8 cellular contexts compared by ENCODE assay signal in genomic region chr10:50738974-50739617, GRCh38. TPM values are rescaled to one million over a fixed set of nuclear protein-coding genes. Genes with fewer than 3 reads are reported as not detected.
DNase-seq lines count a peak whose midpoint lies in the region; ATAC-seq, FAIRE-seq and TF ChIP-seq lines count a peak whose summit lies in the region.
"Not testable (repeated sequence)": the region's sequence is repeated elsewhere in the genome, so short reads cannot be mapped to it uniquely, and the experiment has no call there.

No MANE protein-coding gene starts in this region.

- H3K4ac ChIP-seq in neuronal stem cell (ENCODE audit: low read length), result peak overlapping the region; percentile 95

- H3K36me3 ChIP-seq in CD8-positive, alpha-beta T cell (ENCODE audit: insufficient read depth, low read length); SK-N-MC (ENCODE audit: insufficient read depth, low read length); adipocyte (ENCODE audit: control insufficient read depth, insufficient read depth, low read length, severe bottlenecking); endothelial cell of umbilical vein (ENCODE audit: control insufficient read depth in 2 of 2, extremely low read depth in 1 of 2, insufficient read depth in 2 of 2, low read length in 2 of 2); kidney (ENCODE audit: control insufficient read depth in 1 of 2, insufficient read depth in 2 of 2, low read length in 2 of 2); neuronal stem cell (replicated peaks in 1 of 2; ENCODE audit: control insufficient read depth in 2 of 2, insufficient read depth in 2 of 2, low read length in 2 of 2); thoracic aorta: not testable (repeated sequence)

- POLR2A ChIA-PET in CD8-positive, alpha-beta T cell (lab: Charles Lee), result interaction anchor here (1.1 kb wide), 1 partner anchor 960 kb away, joined by 3 read pairs; no protein-coding TSS in a partner anchor
- POLR2A ChIA-PET in endothelial cell of umbilical vein (lab: Charles Lee), result interaction anchor here (0.7 kb wide), 1 partner anchor 114 kb away, joined by 3 read pairs; no protein-coding TSS in a partner anchor

- not testable (repeated sequence) for H3K36me3 Mint-ChIP-seq in CD8-positive, alpha-beta T cell

- H3K4me2 ChIP-seq in endothelial cell of umbilical vein (ENCODE audit: insufficient read depth, low read length) (peak overlapping the region; percentile 61), neuronal stem cell (ENCODE audit: insufficient read depth, low read length, poor library complexity, severe bottlenecking) (peak overlapping the region; percentile 91)

- H2BK12ac ChIP-seq in neuronal stem cell (ENCODE audit: low read length), result not testable (repeated sequence)

- H3K27me3 Mint-ChIP-seq in CD8-positive, alpha-beta T cell (ENCODE audit: low read depth), result not testable (repeated sequence)

- peak overlapping the region; percentile 81 for H2AK5ac ChIP-seq in neuronal stem cell (ENCODE audit: low read depth, low read length)

- intact Hi-C loops in CD8-positive, alpha-beta T cell (cut with DNase I, micrococcal nuclease), result loop anchor here in 1 of 2 experiments (1.0 kb wide), 1 partner anchor 117 kb away; no protein-coding TSS in a partner anchor
- intact Hi-C loops in endothelial cell of umbilical vein (cut with micrococcal nuclease), result loop anchor here (1.0 kb wide), 1 partner anchor 115 kb away; no protein-coding TSS in a partner anchor
- intact Hi-C loops in kidney (cut with DNase I), result not testable (repeated sequence)

- H2BK15ac ChIP-seq in neuronal stem cell (ENCODE audit: low read length), result peak overlapping the region; percentile 89

- H3K4me1 Mint-ChIP-seq in CD8-positive, alpha-beta T cell (ENCODE audit: low read depth), result peaks cover 33% of the 10 kb centered on the region

- not testable (repeated sequence) for H4K20me1 ChIP-seq in endothelial cell of umbilical vein (replicated peaks; ENCODE audit: control insufficient read depth, extremely low read depth, insufficient read depth, low read length)

- peak overlapping the region; percentile 85 for H3K27ac Mint-ChIP-seq in CD8-positive, alpha-beta T cell

- H3K23ac ChIP-seq in neuronal stem cell (ENCODE audit: low read depth, low read length, poor library complexity), result peak overlapping the region; percentile 6

- not testable (repeated sequence) for H3K9me1 ChIP-seq in endothelial cell of umbilical vein (replicated peaks; ENCODE audit: control insufficient read depth, extremely low read depth, insufficient read depth, low read length)

- H3K79me2 ChIP-seq in endothelial cell of umbilical vein (ENCODE audit: control insufficient read depth, insufficient read depth, low read length), result not testable (repeated sequence)

- not testable (repeated sequence) for H3K4me1 ChIP-seq in CD8-positive, alpha-beta T cell (ENCODE audit: insufficient read depth, low read length); adipocyte (ENCODE audit: control insufficient read depth, insufficient read depth, low read length); endothelial cell of umbilical vein (ENCODE audit: control insufficient read depth, extremely low read depth, insufficient read depth, low read length); kidney (ENCODE audit: control insufficient read depth in 1 of 2, insufficient read depth in 1 of 2, low read depth in 1 of 2, low read length in 2 of 2); neuronal stem cell (ENCODE audit: control insufficient read depth in 2 of 2, insufficient read depth in 1 of 2, low read depth in 1 of 2, low read length in 2 of 2); thoracic aorta (ENCODE audit: control insufficient read depth in 1 of 2, low read depth in 2 of 2)

- not testable (repeated sequence) for DNase-seq in CD8-positive, alpha-beta T cell; SK-N-MC (ENCODE audit: low read depth, low spot score); adipocyte (ENCODE audit: low read depth); endothelial cell of umbilical vein (ENCODE audit: low read depth, low spot score); neuronal stem cell (ENCODE audit: low spot score)
- DNase-seq in kidney (peak; percentile 61), thoracic aorta (ENCODE audit: low spot score) (peak; percentile 2)

- H3K9ac ChIP-seq in SK-N-MC (ENCODE audit: insufficient read length) (peak overlapping the region; percentile 69), adipocyte (ENCODE audit: low read length) (peak overlapping the region; percentile 89), endothelial cell of umbilical vein (replicated peaks; ENCODE audit: extremely low read depth, insufficient read depth, low read length) (peak overlapping the region; percentile 89), kidney (ENCODE audit: low read length in 2 of 2) (peak overlapping the region in 1 of 2 donors; percentile 57), neuronal stem cell (ENCODE audit: low read depth, low read length, poor library complexity) (peak overlapping the region; percentile 99)

- not testable (repeated sequence) for TF ChIP-seq POLR2A in endothelial cell of umbilical vein (IDR thresholded peaks at IDR 0.05; ENCODE audit: low read depth, low read length)

- BruUV-seq in endothelial cell of umbilical vein (replicated peaks; lab: Mats Ljungman, UMichigan), result not testable (repeated sequence)

- CTCF ChIA-PET in CD8-positive, alpha-beta T cell (lab: Charles Lee), result not testable (repeated sequence)
- CTCF ChIA-PET in endothelial cell of umbilical vein (lab: Charles Lee), result interaction anchor here (1.2 kb wide), 1 partner anchor 322 kb away, joined by 3 read pairs; no protein-coding TSS in a partner anchor

- H3K4me3 ChIP-seq in CD8-positive, alpha-beta T cell (ENCODE audit: low read depth, low read length), result peak overlapping the region; percentile 69
- H3K4me3 ChIP-seq in SK-N-MC, result peak overlapping the region; percentile 84
- peak overlapping the region; percentile 97 for H3K4me3 ChIP-seq in adipocyte (ENCODE audit: low read length)
- peak overlapping the region; percentile 51 to 70 (median 65) for H3K4me3 ChIP-seq in endothelial cell of umbilical vein (replicated peaks in 1 of 3; ENCODE audit: insufficient read depth in 1 of 3, low read depth in 1 of 3, low read length in 3 of 3)
- peak overlapping the region; percentile 80 to 88 for H3K4me3 ChIP-seq in kidney (ENCODE audit: low read length in 2 of 2)
- H3K4me3 ChIP-seq in neuronal stem cell (ENCODE audit: low read length in 2 of 2), result peak overlapping the region; percentile 85 to 93
- H3K4me3 ChIP-seq in thoracic aorta, result peak overlapping the region; percentile 86

- peak overlapping the region; percentile 96 for H4K8ac ChIP-seq in neuronal stem cell (ENCODE audit: low read depth, low read length)

- dilution Hi-C loops in endothelial cell of umbilical vein (cut with MboI; ENCODE audit: extremely low pct_ligation_motif_present, low sequenced_read_pairs), result not testable (repeated sequence)

- H4K91ac ChIP-seq in neuronal stem cell (ENCODE audit: low read depth, low read length, poor library complexity), result not testable (repeated sequence)

- H3K18ac ChIP-seq in neuronal stem cell (ENCODE audit: low read length), result peak overlapping the region; percentile 99

- H3K27me3 ChIP-seq in CD8-positive, alpha-beta T cell (ENCODE audit: insufficient read depth, low read length); adipocyte (replicated peaks; ENCODE audit: control insufficient read depth, insufficient read depth, low read length); endothelial cell of umbilical vein (ENCODE audit: control insufficient read depth in 2 of 2, insufficient read depth in 2 of 2, low read length in 2 of 2); neuronal stem cell (ENCODE audit: control insufficient read depth in 3 of 3, insufficient read depth in 3 of 3, low read depth in 1 of 3, low read length in 3 of 3); thoracic aorta (replicated peaks; ENCODE audit: insufficient read depth): not testable (repeated sequence)

- ATAC-seq in CD8-positive, alpha-beta T cell, result peak; percentile 21
- ATAC-seq in HG03064 (IDR thresholded peaks at IDR 0.05; ENCODE audit: low read depth, unreplicated experiment), result peak; percentile 10
- ATAC-seq in thoracic aorta (ENCODE audit: insufficient number of reproducible peaks, low FRiP score, low read depth), result not testable (repeated sequence)

- not testable (repeated sequence) for TF ChIP-seq CTCF in CD8-positive, alpha-beta T cell (IDR thresholded peaks at IDR 0.05); endothelial cell of umbilical vein (IDR thresholded peaks at IDR 0.05; ENCODE audit: extremely low read depth in 1 of 2, insufficient read depth in 1 of 2, low read depth in 1 of 2, low read length in 2 of 2); kidney (IDR thresholded peaks at IDR 0.05; ENCODE audit: borderline replicate concordance, extremely low read depth, insufficient read depth); thoracic aorta (IDR thresholded peaks at IDR 0.05)

- H3K4me3 Mint-ChIP-seq in CD8-positive, alpha-beta T cell, result peak overlapping the region; percentile 98

- peak overlapping the region; percentile 61 for H2BK120ac ChIP-seq in neuronal stem cell (ENCODE audit: low read depth, low read length)

- not testable (repeated sequence) for FAIRE-seq in endothelial cell of umbilical vein (lab: Jason Lieb, UNC); kidney (lab: Jason Lieb, UNC)

- WGBS in neuronal stem cell (ENCODE audit: extremely low coverage in 2 of 2, insufficient read length in 2 of 2, insufficient replicate concordance in 1 of 2), 2 donors, result no CpG with 5 or more reads among the region's 23 CpGs

- not testable (repeated sequence) for H3K79me1 ChIP-seq in neuronal stem cell (ENCODE audit: low read depth, low read length)

- H3K27ac ChIP-seq in CD8-positive, alpha-beta T cell (ENCODE audit: low read depth, low read length), result peak overlapping the region; percentile 28
- H3K27ac ChIP-seq in SK-N-MC, result not testable (repeated sequence)
- H3K27ac ChIP-seq in endothelial cell of umbilical vein (ENCODE audit: insufficient read depth, low read depth, low read length), result peak overlapping the region; percentile 87
- peak overlapping the region; percentile 16 to 77 for H3K27ac ChIP-seq in kidney (ENCODE audit: low read depth in 2 of 2, low read length in 2 of 2)
- peak overlapping the region; percentile 76 for H3K27ac ChIP-seq in neuronal stem cell (replicated peaks; ENCODE audit: low read length)
- peak overlapping the region; percentile 76 to 82 for H3K27ac ChIP-seq in thoracic aorta

- H3K9me3 ChIP-seq in CD8-positive, alpha-beta T cell (ENCODE audit: low read length); SK-N-MC (ENCODE audit: low read depth, low read length); adipocyte (ENCODE audit: control insufficient read depth, low read length); endothelial cell of umbilical vein (replicated peaks; ENCODE audit: control insufficient read depth, insufficient read depth, low read length); kidney (ENCODE audit: control insufficient read depth in 1 of 2, low read length in 2 of 2); neuronal stem cell (replicated peaks in 1 of 2; ENCODE audit: control insufficient read depth in 2 of 2, insufficient read depth in 1 of 2, low read depth in 1 of 2, low read length in 2 of 2); thoracic aorta: not testable (repeated sequence)

- H2BK5ac ChIP-seq in neuronal stem cell (ENCODE audit: low read length), result not testable (repeated sequence)

- H2AFZ ChIP-seq in endothelial cell of umbilical vein (ENCODE audit: low read depth, low read length) (peak overlapping the region; percentile 93), neuronal stem cell (ENCODE audit: low read length) (peak overlapping the region; percentile 98)

- H3K14ac ChIP-seq in neuronal stem cell (ENCODE audit: low read length), result peak overlapping the region; percentile 94

- H3K9me3 Mint-ChIP-seq in CD8-positive, alpha-beta T cell, result not testable (repeated sequence)

RNA-seq across cellular contexts. Expression of gene ASAH2B, which starts 0.6 kb away (rescaled TPM):
- total RNA-seq in CD8-positive, alpha-beta T cell, result 1 to 10 TPM in 1 of 2 experiments, under 1 TPM in 1; 0.95 to 1.2 TPM
- 3.3 and 6.5 TPM in 2 replicates for total RNA-seq in endothelial cell of umbilical vein
- 1.9 and 2.0 TPM in 2 replicates for polyA plus RNA-seq in endothelial cell of umbilical vein
- 2.7 and 4.0 TPM in 2 replicates for polyA plus RNA-seq in endothelial cell of umbilical vein (2011; cell fraction: cytosol; rRNA removed)
- polyA plus RNA-seq in endothelial cell of umbilical vein (2011; cell fraction: nucleus; rRNA removed), result 3.1 and 3.3 TPM in 2 replicates
- 5.8 and 6.5 TPM in 2 replicates for polyA plus RNA-seq in endothelial cell of umbilical vein (2012)
- polyA minus RNA-seq in endothelial cell of umbilical vein, result 2.9 and 3.0 TPM in 2 replicates
- 1.7 TPM for polyA minus RNA-seq in endothelial cell of umbilical vein (2011; cell fraction: cytosol; rRNA and poly(A)+ RNA removed)
- 3.0 and 5.4 TPM in 2 replicates for polyA minus RNA-seq in endothelial cell of umbilical vein (2011; cell fraction: nucleus; rRNA and poly(A)+ RNA removed)
- total RNA-seq in kidney, result 5.2 TPM
- 3.6 TPM for polyA plus RNA-seq in kidney (ENCODE audit: insufficient read depth, low read depth, low replicate concordance)
- 10.0 TPM for polyA plus RNA-seq in neuronal stem cell (2013, experiment 1 of 2)
- 10.1 TPM for polyA plus RNA-seq in neuronal stem cell (2013, experiment 2 of 2)
- 1 to 10 TPM in 1 of 2 donors, under 1 TPM in 1; 0.68 to 2.8 TPM for total RNA-seq in thoracic aorta
